In genomic region chr1:39116868-39117728, GRCh38 we compare ENCODE assay signal across 10 cellular contexts.
DNase-seq lines count a peak whose midpoint lies in the region; ATAC-seq, FAIRE-seq and TF ChIP-seq lines count a peak whose summit lies in the region.
"Had no signal": no experiment of that assay in that cellular context is flagged by ENCODE, and none has a peak within 500 bp of the region (broad histone marks: within the 10 kb centered on the region; RNA-seq: fewer than 3 reads in every experiment).

No MANE protein-coding gene starts in this region.

- no peak for TF ChIP-seq POLR2A in stomach (IDR thresholded peaks at IDR 0.05)

- FAIRE-seq in HTR-8/SVneo (lab: Jason Lieb, UNC), result no peak
- FAIRE-seq: G401.6, TTC549 had no signal

- no peaks in the 10 kb centered on the region for H3K27me3 ChIP-seq in adipocyte (replicated peaks; ENCODE audit: control insufficient read depth, insufficient read depth, low read length)
- H3K27me3 ChIP-seq in stomach, result no peaks in the 10 kb centered on the region
- peaks cover 31% of the 10 kb centered on the region for H3K27me3 ChIP-seq in HAP-1 (ENCODE audit: low read depth)

- peaks cover 38% of the 10 kb centered on the region for H3K4me1 ChIP-seq in adipocyte (ENCODE audit: control insufficient read depth, insufficient read depth, low read length)
- peaks cover 26 to 64% (median 48%) of the 10 kb centered on the region in 4 donors for H3K4me1 ChIP-seq in stomach
- peaks cover 6% of the 10 kb centered on the region; the same call in 1 of the 2 replicates for H3K4me1 ChIP-seq in HAP-1

- no peak for ATAC-seq in GM21717 (IDR thresholded peaks at IDR 0.05; ENCODE audit: unreplicated experiment)

- no peak for TF ChIP-seq CTCF in LNCaP clone FGC (IDR thresholded peaks at IDR 0.05; ENCODE audit: control insufficient read depth, extremely low read depth, insufficient read depth)
- no peak for TF ChIP-seq CTCF in stomach (IDR thresholded peaks at IDR 0.05)

- peak overlapping the region in 4 of 5 donors; percentile 4 to 47 (median 6) for H3K27ac ChIP-seq in stomach

- H3K9ac ChIP-seq in adipocyte (ENCODE audit: low read length), result no peak overlapping the region

- H3K4me3 ChIP-seq in LNCaP clone FGC (ENCODE audit: low read depth, low read length) (0 out of 2 replicates have a peak overlapping the region, but pooled peaks have one; percentile 3), adipocyte (ENCODE audit: low read length) (no peak overlapping the region), stomach (no peak overlapping the region), HAP-1 (no peak overlapping the region)

- H3K9me3 ChIP-seq in adipocyte (ENCODE audit: control insufficient read depth, low read length) (no peaks in the 10 kb centered on the region), stomach (no peaks in the 10 kb centered on the region), HAP-1 (no peaks in the 10 kb centered on the region)

- intact Hi-C loops in stomach (cut with DNase I; ENCODE audit: low total_unique reads), result no loop called here

- DNase-seq in LNCaP clone FGC (ENCODE audit: low read depth) (peak; percentile 91), adipocyte (ENCODE audit: low read depth) (peak; percentile 61), islet precursor cell (peak; percentile 91), stomach (no peak), T1000 (lab: John Stamatoyannopoulos, UW) (no peak), HTR-8/SVneo (ENCODE audit: insufficient read length, low spot score) (no peak), HAP-1 (ENCODE audit: low spot score in 2 of 2) (no peak)

- in situ Hi-C loops in HAP-1 (cut with MboI; ENCODE audit: low sequenced_read_pairs), result no loop called here

- peaks cover 15% of the 10 kb centered on the region for H3K36me3 ChIP-seq in adipocyte (ENCODE audit: control insufficient read depth, insufficient read depth, low read length, severe bottlenecking)
- no peaks in the 10 kb centered on the region for H3K36me3 ChIP-seq in stomach
- no peaks in the 10 kb centered on the region for H3K36me3 ChIP-seq in HAP-1 (replicated peaks)

- no peak for TF ChIP-seq EP300 in stomach (IDR thresholded peaks at IDR 0.05)

- WGBS in stomach, 5 donors, result 46 to 75% (median 58%) methylated on average over 3 of the region's 3 CpGs

Comparison
In these comparisons a context has a peak if more than half of its experiments do, and no peak if none do; other contexts are left out.
1. DNase-seq: peak in LNCaP clone FGC (single experiment), adipocyte (single experiment) and islet precursor cell (single experiment); none in stomach (single experiment), T1000 (single experiment), HTR-8/SVneo (single experiment) and HAP-1 (0 of 2).